ENCODE assay signal across 13 cellular contexts in genomic region chr7:151250181-151251095, GRCh38. TPM values are rescaled to one million over a fixed set of nuclear protein-coding genes. Genes with fewer than 3 reads are reported as not detected.
A peak's percentile ranks its signal among the peaks of the same experiment; 100 is the strongest.
DNase-seq lines count a peak whose midpoint lies in the region; ATAC-seq and TF ChIP-seq lines count a peak whose summit lies in the region.
"Had no signal": no experiment of that assay in that cellular context is flagged by ENCODE, and none has a peak within 500 bp of the region (broad histone marks: within the 10 kb centered on the region; RNA-seq: fewer than 3 reads in every experiment).

No MANE protein-coding gene starts in this region.

- CTCF ChIA-PET in WTC11 (lab: Charles Lee): interaction anchor here (0.5 to 1.4 kb wide), 7 partner anchors 23 to 189 kb away, joined by 3 to 5 read pairs (median 3); partner anchors contain the start of genes ABCF2 and NUB1

- H3K27ac ChIP-seq in BLaER1 treated with 17β-estradiol and CSF1 and Interleukin-3, amounts not matched to agents 10 nM and 100 nM: no peak overlapping the region
- H3K27ac ChIP-seq in hepatocyte: peak overlapping the region; percentile 99
- H3K27ac ChIP-seq in sigmoid colon: peak overlapping the region; percentile 93 to 95 (median 94)

- H3K27me3 ChIP-seq in BLaER1 treated with 17β-estradiol and CSF1 and Interleukin-3, amounts not matched to agents 10 nM and 100 nM: peaks cover 94 to 100% (median 100%) of the 10 kb centered on the region in 11 experiments
- no peaks in the 10 kb centered on the region for H3K27me3 ChIP-seq in hepatocyte
- peaks cover 0 to 2% (median 0%) of the 10 kb centered on the region in 3 donors for H3K27me3 ChIP-seq in sigmoid colon

- POLR2A ChIA-PET in WTC11 (lab: Charles Lee): interaction anchor here (1.4 to 1.8 kb wide), 2 partner anchors 18 to 23 kb away, joined by 3 to 6 read pairs; partner anchors contain the start of gene CHPF2

- H3K27me3 Mint-ChIP-seq in WTC11 (ENCODE audit: low read depth): peaks cover 75% of the 10 kb centered on the region

- peak overlapping the region; percentile 63 for H3K4me3 Mint-ChIP-seq in WTC11

- H3K4me3 ChIP-seq in BLaER1 treated with 17β-estradiol and CSF1 and Interleukin-3, amounts not matched to agents 10 nM and 100 nM: peak overlapping the region in 1 of 10 experiments; percentile 66; a peak in 3 of 20 replicates
- no peak overlapping the region for H3K4me3 ChIP-seq in hepatocyte
- peak overlapping the region in 2 of 4 donors; percentile 60 to 69 for H3K4me3 ChIP-seq in sigmoid colon

- H2AFZ ChIP-seq in hepatocyte: no peak overlapping the region

- TF ChIP-seq CTCF in WTC11 (IDR thresholded peaks at IDR 0.05) (no peak), hepatocyte (IDR thresholded peaks at IDR 0.05; ENCODE audit: poor library complexity) (no peak), sigmoid colon (IDR thresholded peaks at IDR 0.05) (no peak)

- peaks cover 0 to 88% (median 54%) of the 10 kb centered on the region in 11 experiments; a peak in 18 of 22 replicates for H4K20me1 ChIP-seq in BLaER1 treated with 17β-estradiol and CSF1 and Interleukin-3, amounts not matched to agents 10 nM and 100 nM
- peaks cover 6% of the 10 kb centered on the region for H4K20me1 ChIP-seq in hepatocyte (ENCODE audit: insufficient read depth, poor library complexity, severe bottlenecking)

- H3K9ac ChIP-seq in BLaER1 treated with 17β-estradiol and CSF1 and Interleukin-3, amounts not matched to agents 10 nM and 100 nM: no peak overlapping the region

- 68% methylated on average over 6 of the region's 6 CpGs for WGBS in hepatocyte (ENCODE audit: low lambda C conversion rate, missing lambda C conversion rate)
- 75 to 77% methylated on average over 6 of the region's 6 CpGs for WGBS in sigmoid colon, 2 donors

- no peaks in the 10 kb centered on the region for H3K9me2 ChIP-seq in hepatocyte (replicated peaks; ENCODE audit: insufficient read depth)

- H3K4me1 ChIP-seq in BLaER1 treated with 17β-estradiol and CSF1 and Interleukin-3, amounts not matched to agents 10 nM and 100 nM: peaks cover 30 to 57% (median 47%) of the 10 kb centered on the region in 10 experiments
- H3K4me1 ChIP-seq in hepatocyte (ENCODE audit: insufficient read depth): peaks cover 57% of the 10 kb centered on the region
- H3K4me1 ChIP-seq in sigmoid colon: peaks cover 0 to 75% (median 71%) of the 10 kb centered on the region in 4 donors

- H3K4me2 ChIP-seq in BLaER1 treated with 17β-estradiol and CSF1 and Interleukin-3, amounts not matched to agents 10 nM and 100 nM: peak overlapping the region in 7 of 11 experiments; percentile 94 to 100 (median 99); a peak in 9 of 22 replicates
- H3K4me2 ChIP-seq in hepatocyte: peak overlapping the region; percentile 93

- no peak for TF ChIP-seq EP300 in sigmoid colon (IDR thresholded peaks at IDR 0.05)

- H3K36me3 ChIP-seq in BLaER1 treated with 17β-estradiol and CSF1 and Interleukin-3, amounts not matched to agents 10 nM and 100 nM: no peaks in the 10 kb centered on the region
- H3K36me3 ChIP-seq in hepatocyte (replicated peaks; ENCODE audit: insufficient read depth, low read depth) (no peaks in the 10 kb centered on the region), sigmoid colon (no peaks in the 10 kb centered on the region)

- DNase-seq in WTC11 (ENCODE audit: low spot score) (no peak), hepatocyte (ENCODE audit: low spot score) (no peak), sigmoid colon (no peak), middle frontal gyrus (ENCODE audit: extremely low spot score, low spot score) (no peak), KBM-7 (no peak)
- DNase-seq in stimulated activated CD8-positive, alpha-beta memory T cell treated with anti-CD3 and anti-CD28 coated beads, Interleukin-4, amount 100 ng/mL, for 48 hours: no peak
- DNase-seq: DMS79; OCI-M1; stimulated activated CD4-positive, alpha-beta T cell treated with anti-CD3 and anti-CD28 coated beads, Interleukin-1b, Interleukin-23, amount 100 ng/mL, for 48 hours had no signal

- H3K36me3 Mint-ChIP-seq in WTC11: no peaks in the 10 kb centered on the region

- H3K9me3 Mint-ChIP-seq in WTC11: no peaks in the 10 kb centered on the region
- H3K9me3 Mint-ChIP-seq: dendritic cell treated with granulocyte-macrophage colony-stimulating factor and Interleukin-4, amounts not matched to agents 40 ng/mL and 50 ng/mL, for 4 days had no signal

- TF ChIP-seq POLR2A in sigmoid colon (IDR thresholded peaks at IDR 0.05): no peak

- peaks cover 36% of the 10 kb centered on the region for H3K79me2 ChIP-seq in hepatocyte

- no peak overlapping the region for H3K27ac Mint-ChIP-seq in WTC11

- intact Hi-C loops in sigmoid colon (cut with DNase I): no loop called here

- in situ Hi-C loops in KBM-7 (cut with MboI; ENCODE audit: low pct_unique_long_range_greater_than_20kb, low sequenced_read_pairs): no loop called here

- ATAC-seq in WTC11 (no peak), HG02970 (IDR thresholded peaks at IDR 0.05; ENCODE audit: low FRiP score, unreplicated experiment) (no peak)

- H3K9me3 ChIP-seq in BLaER1 treated with 17β-estradiol and CSF1 and Interleukin-3, amounts not matched to agents 10 nM and 100 nM (replicated peaks in 1 of 11): no peaks in the 10 kb centered on the region
- H3K9me3 ChIP-seq in hepatocyte (ENCODE audit: low read depth): no peaks in the 10 kb centered on the region
- no peaks in the 10 kb centered on the region for H3K9me3 ChIP-seq in sigmoid colon

- H3K4me1 Mint-ChIP-seq in WTC11: peaks cover 51% of the 10 kb centered on the region

TF ChIP-seq in WTC11, 78 proteins besides CTCF, POLR2A, EP300 and RAD21 (continues in another document):
- TF ChIP-seq ERG (CRISPR knock-in tag; IDR thresholded peaks at IDR 0.05) (no peak), FOXJ3 (CRISPR knock-in tag; IDR thresholded peaks at IDR 0.05; ENCODE audit: borderline replicate concordance) (no peak), SMAD3 (CRISPR knock-in tag; IDR thresholded peaks at IDR 0.05; ENCODE audit: borderline replicate concordance) (no peak), NFATC4 (CRISPR knock-in tag; IDR thresholded peaks at IDR 0.05) (no peak), ZNF416 (CRISPR knock-in tag; IDR thresholded peaks at IDR 0.05) (no peak), SMAD4 (CRISPR knock-in tag; IDR thresholded peaks at IDR 0.05) (no peak), ATF1 (CRISPR knock-in tag; IDR thresholded peaks at IDR 0.05) (no peak), ZBTB21 (CRISPR knock-in tag; IDR thresholded peaks at IDR 0.05; ENCODE audit: borderline replicate concordance) (no peak), NFE2L1 (CRISPR knock-in tag; IDR thresholded peaks at IDR 0.05) (no peak), ESRRA (CRISPR knock-in tag; IDR thresholded peaks at IDR 0.05; ENCODE audit: borderline replicate concordance) (no peak)
- TF ChIP-seq, protein P1, sequence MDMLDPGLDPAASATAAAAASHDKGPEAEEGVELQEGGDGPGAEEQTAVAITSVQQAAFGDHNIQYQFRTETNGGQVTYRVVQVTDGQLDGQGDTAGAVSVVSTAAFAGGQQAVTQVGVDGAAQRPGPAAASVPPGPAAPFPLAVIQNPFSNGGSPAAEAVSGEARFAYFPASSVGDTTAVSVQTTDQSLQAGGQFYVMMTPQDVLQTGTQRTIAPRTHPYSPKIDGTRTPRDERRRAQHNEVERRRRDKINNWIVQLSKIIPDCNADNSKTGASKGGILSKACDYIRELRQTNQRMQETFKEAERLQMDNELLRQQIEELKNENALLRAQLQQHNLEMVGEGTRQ (CRISPR knock-in tag; IDR thresholded peaks at IDR 0.05): no peak
- TF ChIP-seq, protein P2, sequence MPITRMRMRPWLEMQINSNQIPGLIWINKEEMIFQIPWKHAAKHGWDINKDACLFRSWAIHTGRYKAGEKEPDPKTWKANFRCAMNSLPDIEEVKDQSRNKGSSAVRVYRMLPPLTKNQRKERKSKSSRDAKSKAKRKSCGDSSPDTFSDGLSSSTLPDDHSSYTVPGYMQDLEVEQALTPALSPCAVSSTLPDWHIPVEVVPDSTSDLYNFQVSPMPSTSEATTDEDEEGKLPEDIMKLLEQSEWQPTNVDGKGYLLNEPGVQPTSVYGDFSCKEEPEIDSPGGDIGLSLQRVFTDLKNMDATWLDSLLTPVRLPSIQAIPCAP (CRISPR knock-in tag; IDR thresholded peaks at IDR 0.05): no peak

RNA-seq across cellular contexts. Expression of gene SMARCD3, which starts 1.9 kb away (rescaled TPM):
- total RNA-seq in WTC11 (2021) (5.8 to 9.0 TPM (median 5.9 TPM) in 3 replicates), hepatocyte (38.0 and 42.4 TPM in 2 replicates), sigmoid colon (10 to 100 TPM; 38.8 to 63.1 (median 51.6) TPM)
- polyA plus RNA-seq in hepatocyte (73.1 and 111 TPM in 2 replicates), sigmoid colon (10 to 100 TPM in 1 of 3 donors, 1 to 10 TPM in 2; 4.2 to 15.6 (median 9.5) TPM)

RNA-seq across cellular contexts. Expression of gene CHPF2, which starts 18.2 kb away (rescaled TPM):
- total RNA-seq in WTC11 (2021) (25.0 to 30.7 TPM (median 26.3 TPM) in 3 replicates), hepatocyte (36.9 and 51.0 TPM in 2 replicates), sigmoid colon (10 to 100 TPM; 14.3 to 36.3 (median 18.9) TPM)
- polyA plus RNA-seq in hepatocyte (68.2 and 70.0 TPM in 2 replicates), sigmoid colon (10 to 100 TPM in 1 of 3 donors, 1 to 10 TPM in 2; 5.4 to 27.9 (median 5.5) TPM)

RNA-seq across cellular contexts. Expression of gene ABCF2, which starts 23.4 kb away (rescaled TPM):
- total RNA-seq in WTC11 (2021): 41.3 to 43.7 TPM (median 43.5 TPM) in 3 replicates
- total RNA-seq in hepatocyte: 35.3 and 35.8 TPM in 2 replicates
- 25.6 and 32.9 TPM in 2 replicates for polyA plus RNA-seq in hepatocyte
- total RNA-seq in sigmoid colon: 10 to 100 TPM; 25.8 to 34.6 (median 30.2) TPM
- 10 to 100 TPM; 18.3 to 34.6 (median 19.8) TPM for polyA plus RNA-seq in sigmoid colon

RNA-seq across cellular contexts. Expression of gene H2BK1, which starts 40.1 kb away (rescaled TPM):
- total RNA-seq in WTC11 (2021): 0.87 TPM in 1 of 3 replicates, not detected in the others
- not detected in 2 replicates for total RNA-seq in hepatocyte
- polyA plus RNA-seq in hepatocyte: not detected in 2 replicates
- total RNA-seq in sigmoid colon: not detected
- polyA plus RNA-seq in sigmoid colon: not detected
- total RNA-seq: LHCN-M2 had no signal

Comparison
In these comparisons a context has a peak if more than half of its experiments do, and no peak if none do; other contexts are left out.
1. H3K27ac ChIP-seq: peak in hepatocyte (single experiment) and sigmoid colon (4 of 4); none in BLaER1 treated with 17β-estradiol and CSF1 and Interleukin-3, amounts not matched to agents 10 nM and 100 nM (0 of 11).